Comparison of ENCODE assay signal across 8 cellular contexts in the genomic region with DNA sequence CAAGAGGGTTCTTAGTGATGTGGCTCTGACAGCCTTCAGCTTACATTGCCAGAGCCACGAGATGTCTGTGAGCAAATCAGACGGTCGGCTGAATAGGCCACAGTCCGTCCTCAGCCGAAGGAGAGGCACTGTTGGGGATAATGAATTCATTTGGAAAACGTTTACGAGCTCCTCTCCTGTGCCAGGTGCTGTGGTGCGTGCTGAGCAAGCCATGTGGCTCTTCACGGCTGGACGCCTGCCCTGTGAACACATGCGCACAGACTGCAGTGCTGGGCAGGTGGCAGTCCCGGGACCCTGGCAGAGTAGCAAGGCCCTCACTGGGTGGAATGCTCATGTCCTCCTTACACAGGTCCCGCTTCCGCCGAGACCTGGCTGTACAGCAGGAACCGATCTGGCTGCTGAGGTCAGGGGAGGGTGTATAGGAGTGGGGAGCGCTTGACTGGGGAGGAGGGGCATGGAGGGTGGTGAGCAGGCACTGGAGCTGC. TPM values are rescaled to one million over a fixed set of nuclear protein-coding genes. Genes with fewer than 3 reads are reported as not detected.
DNase-seq lines count a peak whose midpoint lies in the region; ATAC-seq and TF ChIP-seq lines count a peak whose summit lies in the region.

No MANE protein-coding gene starts in this region.

- H3K4me3 Mint-ChIP-seq in endodermal cell, result no peak overlapping the region

- no peak for ATAC-seq in HG03469 (IDR thresholded peaks at IDR 0.05; ENCODE audit: unreplicated experiment)

- WGBS in endodermal cell (ENCODE audit: insufficient coverage in 1 of 2, insufficient read length in 1 of 2), 2 experiments, result 92 to 97% methylated on average over 11 to 17 of the region's 17 CpGs
- 77% methylated on average over 17 of the region's 17 CpGs for WGBS in sigmoid colon, 2 donors

- H3K4me1 Mint-ChIP-seq in endodermal cell, result peaks cover 18% of the 10 kb centered on the region

- H3K27me3 ChIP-seq in endodermal cell (ENCODE audit: control insufficient read depth, insufficient read depth, low read length, poor library complexity, severe bottlenecking) (no peaks in the 10 kb centered on the region), sigmoid colon (no peaks in the 10 kb centered on the region)

- H3K9me3 Mint-ChIP-seq in endodermal cell, result no peaks in the 10 kb centered on the region

- H3K4me3 ChIP-seq in endodermal cell (ENCODE audit: low read length), result no peak overlapping the region
- no peak overlapping the region for H3K4me3 ChIP-seq in sigmoid colon

- peaks cover 18% of the 10 kb centered on the region for H3K36me3 Mint-ChIP-seq in endodermal cell (ENCODE audit: low read depth)

- H3K9me3 ChIP-seq in endodermal cell (ENCODE audit: control insufficient read depth, low read length) (no peaks in the 10 kb centered on the region), sigmoid colon (no peaks in the 10 kb centered on the region)

- H3K9ac ChIP-seq in endodermal cell (ENCODE audit: extremely low read depth, low read length, poor library complexity, severe bottlenecking), result no peak overlapping the region

- no peaks in the 10 kb centered on the region for H3K27me3 Mint-ChIP-seq in endodermal cell (ENCODE audit: insufficient read depth)

- H3K36me3 ChIP-seq in endodermal cell (ENCODE audit: control insufficient read depth, insufficient read depth, low read length) (no peaks in the 10 kb centered on the region), sigmoid colon (no peaks in the 10 kb centered on the region)

- no peak for TF ChIP-seq EP300 in sigmoid colon (IDR thresholded peaks at IDR 0.05)

- TF ChIP-seq POLR2A in sigmoid colon (IDR thresholded peaks at IDR 0.05), result no peak

- intact Hi-C loops in sigmoid colon (cut with DNase I), result loop anchor here (10.0 kb wide), 1 partner anchor 774 kb away; no protein-coding TSS in a partner anchor

- DNase-seq in GM13976 (ENCODE audit: low spot score) (peak; percentile 41), NCI-H524 (lab: John Stamatoyannopoulos, UW) (peak; percentile 22 to 82), endodermal cell (no peak), sigmoid colon (no peak), NCI-H2227 treated with DMSO at 0.1 percent for 48 hours (lab: John Stamatoyannopoulos, UW) (no peak), putamen (ENCODE audit: low spot score) (no peak), Ammon's horn (ENCODE audit: low spot score) (no peak)

- H3K4me1 ChIP-seq in endodermal cell (ENCODE audit: control insufficient read depth, insufficient read depth, low read length), result peaks cover 5% of the 10 kb centered on the region
- peaks cover 0 to 28% (median 20%) of the 10 kb centered on the region in 4 donors for H3K4me1 ChIP-seq in sigmoid colon

- in situ Hi-C loops in GM13976 (cut with MboI; ENCODE audit: low sequenced_read_pairs, unreplicated experiment), result no loop called here

- TF ChIP-seq CTCF in GM13976 (IDR thresholded peaks at IDR 0.05; ENCODE audit: borderline replicate concordance, control extremely low read depth, extremely low read depth, insufficient read depth, missing control alignments), result no peak
- TF ChIP-seq CTCF in endodermal cell (conservative IDR thresholded peaks at IDR 0.05), result no peak
- no peak for TF ChIP-seq CTCF in sigmoid colon (IDR thresholded peaks at IDR 0.05)

- H3K27ac Mint-ChIP-seq in endodermal cell, result peak overlapping the region; percentile 65

- H3K27ac ChIP-seq in endodermal cell (ENCODE audit: low read depth, low read length) (no peak overlapping the region), sigmoid colon (peak overlapping the region in 3 of 4 donors; percentile 51 to 59 (median 59))

RNA-seq across cellular contexts. Expression of a gene that starts 6.8 kb away (rescaled TPM):
- total RNA-seq in endodermal cell (10 to 100 TPM; 21.0 to 27.9 TPM), sigmoid colon (10 to 100 TPM; 13.6 to 14.3 (median 13.8) TPM)
- 11.4 TPM for polyA plus RNA-seq in endodermal cell (2013, experiment 1 of 2)
- polyA plus RNA-seq in endodermal cell (2013, experiment 2 of 2), result 11.7 TPM
- polyA plus RNA-seq in sigmoid colon, result 10 to 100 TPM; 19.2 to 34.6 (median 19.4) TPM

RNA-seq across cellular contexts. Expression of a gene that starts 31.2 kb away (rescaled TPM):
- total RNA-seq in endodermal cell (10 to 100 TPM; 54.9 to 57.6 TPM), sigmoid colon (10 to 100 TPM; 23.9 to 45.5 (median 29.2) TPM)
- polyA plus RNA-seq in endodermal cell (2013, experiment 1 of 2), result 63.5 TPM
- 60.5 TPM for polyA plus RNA-seq in endodermal cell (2013, experiment 2 of 2)
- polyA plus RNA-seq in sigmoid colon, result 10 to 100 TPM; 26.1 to 29.5 (median 26.4) TPM

Comparison
In these comparisons a context has a peak if more than half of its experiments do, and no peak if none do; other contexts are left out.
1. DNase-seq: peak in GM13976 (single experiment) and NCI-H524 (2 of 2); none in endodermal cell (single experiment), sigmoid colon (single experiment), NCI-H2227 treated with DMSO at 0.1 percent for 48 hours (single experiment), putamen (single experiment) and Ammon's horn (single experiment).